9 cellular contexts compared by ENCODE assay signal in genomic region chr15:96334017-96334704, GRCh38. TPM values are rescaled to one million over a fixed set of nuclear protein-coding genes. Genes with fewer than 3 reads are reported as not detected.
DNase-seq lines count a peak whose midpoint lies in the region; ATAC-seq and TF ChIP-seq lines count a peak whose summit lies in the region.
"Had no signal": no experiment of that assay in that cellular context is flagged by ENCODE, and none has a peak within 500 bp of the region (broad histone marks: within the 10 kb centered on the region; RNA-seq: fewer than 3 reads in every experiment).

No MANE protein-coding gene starts in this region.

- WGBS in prostate gland: 22% methylated on average over 49 of the region's 49 CpGs

- H3K36me3 Mint-ChIP-seq in CD8-positive, alpha-beta memory T cell: peaks cover 0 to under 1% (median 0%) of the 10 kb centered on the region in 3 donors
- H3K36me3 Mint-ChIP-seq in glutamatergic neuron (ENCODE audit: unreplicated experiment): no peaks in the 10 kb centered on the region

- intact Hi-C loops in prostate gland (cut with DNase I): no loop called here

- H3K36me3 ChIP-seq in CD8-positive, alpha-beta memory T cell (ENCODE audit: insufficient read depth, low read length): no peaks in the 10 kb centered on the region
- H3K36me3 ChIP-seq in SJSA1: peaks cover 68% of the 10 kb centered on the region
- no peaks in the 10 kb centered on the region for H3K36me3 ChIP-seq in prostate gland

- H3K4me3 ChIP-seq in CD8-positive, alpha-beta memory T cell (ENCODE audit: low read length): no peak overlapping the region
- peak overlapping the region; percentile 52 for H3K4me3 ChIP-seq in SJSA1
- peak overlapping the region; percentile 73 to 76 for H3K4me3 ChIP-seq in prostate gland

- no peak for DNase-seq in CD8-positive, alpha-beta memory T cell
- DNase-seq in SJSA1 (ENCODE audit: low read depth in 1 of 2, low spot score in 2 of 2) (peak in 1 of 2 experiments; percentile 77), glutamatergic neuron (peak; percentile 17), prostate gland (ENCODE audit: low spot score) (no peak), NCI-H446 (lab: John Stamatoyannopoulos, UW) (no peak)
- DNase-seq in stimulated activated CD4-positive, alpha-beta T cell treated with anti-CD3 and anti-CD28 coated beads, Interleukin-1b, Interleukin-23, amount 100 ng/mL, for 48 hours: no peak
- no peak for DNase-seq in activated effector memory CD4-positive, alpha-beta T cell treated with Interleukin-2 at 50 U/mL for 16 hours
- DNase-seq: GF-D8 had no signal

- peak overlapping the region in 2 of 7 donors; percentile 32 to 65 for H3K4me3 Mint-ChIP-seq in CD8-positive, alpha-beta memory T cell
- H3K4me3 Mint-ChIP-seq in glutamatergic neuron (ENCODE audit: unreplicated experiment): no peak overlapping the region

- no peak for ATAC-seq in HG03280 (IDR thresholded peaks at IDR 0.05; ENCODE audit: unreplicated experiment)

- H3K27ac Mint-ChIP-seq in CD8-positive, alpha-beta memory T cell: no peak overlapping the region
- H3K27ac Mint-ChIP-seq in glutamatergic neuron (ENCODE audit: unreplicated experiment): no peak overlapping the region

- TF ChIP-seq POLR2A in prostate gland (IDR thresholded peaks at IDR 0.05): no peak

- H3K27ac ChIP-seq in CD8-positive, alpha-beta memory T cell (ENCODE audit: low read depth, low read length): peak overlapping the region; percentile 55
- H3K27ac ChIP-seq in SJSA1 (peak overlapping the region; percentile 86), prostate gland (peak overlapping the region; percentile 91 to 95)

- no peaks in the 10 kb centered on the region for H3K9me3 ChIP-seq in CD8-positive, alpha-beta memory T cell (ENCODE audit: low read length)
- H3K9me3 ChIP-seq in SJSA1 (replicated peaks) (no peaks in the 10 kb centered on the region), prostate gland (no peaks in the 10 kb centered on the region)

- peaks cover 9 to 32% (median 15%) of the 10 kb centered on the region in 3 donors for H3K4me1 Mint-ChIP-seq in CD8-positive, alpha-beta memory T cell
- H3K4me1 Mint-ChIP-seq in glutamatergic neuron (ENCODE audit: low read depth, unreplicated experiment): no peaks in the 10 kb centered on the region

- CTCF ChIA-PET in CD8-positive, alpha-beta memory T cell (lab: Charles Lee): no interaction called here

- POLR2A ChIA-PET in CD8-positive, alpha-beta memory T cell (lab: Charles Lee): no interaction called here

- peaks cover 61 to 84% of the 10 kb centered on the region in 2 donors for H3K27me3 Mint-ChIP-seq in CD8-positive, alpha-beta memory T cell
- H3K27me3 Mint-ChIP-seq in glutamatergic neuron (ENCODE audit: unreplicated experiment): peaks cover 44% of the 10 kb centered on the region

- no peaks in the 10 kb centered on the region for H3K4me1 ChIP-seq in CD8-positive, alpha-beta memory T cell (ENCODE audit: insufficient read depth, low read length)
- H3K4me1 ChIP-seq in SJSA1 (replicated peaks) (peaks cover 37% of the 10 kb centered on the region), prostate gland (replicated peaks) (no peaks in the 10 kb centered on the region)

- H3K9me3 Mint-ChIP-seq in CD8-positive, alpha-beta memory T cell: peaks cover 6 to 30% (median 16%) of the 10 kb centered on the region in 5 donors
- H3K9me3 Mint-ChIP-seq in glutamatergic neuron (ENCODE audit: unreplicated experiment): peaks cover 13% of the 10 kb centered on the region

- TF ChIP-seq CTCF in glutamatergic neuron (IDR thresholded peaks at IDR 0.05; ENCODE audit: partially characterized antibody, unreplicated experiment) (no peak), prostate gland (IDR thresholded peaks at IDR 0.05) (no peak)

- peaks cover 30% of the 10 kb centered on the region for H3K27me3 ChIP-seq in CD8-positive, alpha-beta memory T cell (ENCODE audit: insufficient read depth, low read length, poor library complexity, severe bottlenecking)
- no peaks in the 10 kb centered on the region for H3K27me3 ChIP-seq in SJSA1 (replicated peaks)
- H3K27me3 ChIP-seq in prostate gland (replicated peaks; ENCODE audit: insufficient read depth): no peaks in the 10 kb centered on the region

RNA-seq across cellular contexts. Expression of gene NR2F2, which starts 3.7 kb away (rescaled TPM):
- not detected for total RNA-seq in CD8-positive, alpha-beta memory T cell
- polyA plus RNA-seq in CD8-positive, alpha-beta memory T cell: not detected
- total RNA-seq in SJSA1 (2014; rRNA removed; shearing (Covaris generic)): 9.8 and 14.0 TPM in 2 replicates
- total RNA-seq in glutamatergic neuron (ENCODE audit: unreplicated experiment) (1.9 TPM), prostate gland (10 to 100 TPM; 48.7 to 58.1 TPM)
